In the genomic region with DNA sequence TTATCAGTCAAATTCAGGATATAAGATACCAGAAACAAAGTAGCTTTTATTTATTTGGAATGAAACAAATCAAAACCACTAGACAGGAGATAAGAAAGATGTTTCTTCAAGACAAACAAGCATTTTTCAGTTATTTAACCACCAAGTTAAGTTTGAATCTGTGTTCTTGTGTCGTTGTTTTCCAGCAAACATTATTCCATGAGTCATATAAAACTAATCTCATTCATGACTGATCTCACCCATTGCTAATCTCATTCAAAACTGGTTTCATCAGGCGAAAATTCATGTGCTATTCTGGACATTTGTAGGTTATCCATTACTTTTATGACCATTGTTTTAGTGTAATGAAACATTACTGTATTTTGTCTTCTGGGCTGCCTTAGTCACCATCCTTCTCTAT, we compare ENCODE assay signal across 16 cellular contexts.
A peak's percentile ranks its signal among the peaks of the same experiment; 100 is the strongest.
DNase-seq lines count a peak whose midpoint lies in the region; ATAC-seq, FAIRE-seq and TF ChIP-seq lines count a peak whose summit lies in the region.
"Had no signal": no experiment of that assay in that cellular context is flagged by ENCODE, and none has a peak within 500 bp of the region (broad histone marks: within the 10 kb centered on the region; RNA-seq: fewer than 3 reads in every experiment).

No MANE protein-coding gene starts in this region.

- H3K27ac Mint-ChIP-seq in HFFc6, result peak overlapping the region; percentile 68
- no peak overlapping the region for H3K27ac Mint-ChIP-seq in astrocyte (ENCODE audit: unreplicated experiment)
- H3K27ac Mint-ChIP-seq: CD14-positive monocyte, IgD-negative memory B cell had no signal

- H3K27me3 ChIP-seq in astrocyte (ENCODE audit: insufficient read depth, low read length) (no peaks in the 10 kb centered on the region), iPS-18a (ENCODE audit: control insufficient read depth, insufficient read depth, low read length) (no peaks in the 10 kb centered on the region), right lobe of liver (no peaks in the 10 kb centered on the region)
- H3K27me3 ChIP-seq: heart right ventricle, left lung had no signal

- no peak for TF ChIP-seq POLR2A in right lobe of liver (IDR thresholded peaks at IDR 0.05)

- H3K4me3 Mint-ChIP-seq in HFFc6 (no peak overlapping the region), astrocyte (ENCODE audit: unreplicated experiment) (no peak overlapping the region)
- H3K4me3 Mint-ChIP-seq: CD14-positive monocyte, IgD-negative memory B cell had no signal

- H3K9ac ChIP-seq in astrocyte (ENCODE audit: low read length), result peak overlapping the region; percentile 52
- H3K9ac ChIP-seq in iPS-18a (ENCODE audit: low read length), result peak overlapping the region; percentile 3

- ATAC-seq in right lobe of liver (no peak), GM21515 (IDR thresholded peaks at IDR 0.05; ENCODE audit: unreplicated experiment) (no peak)
- ATAC-seq: left lung had no signal

- H3K9me3 ChIP-seq in astrocyte (ENCODE audit: insufficient read depth, low read depth, low read length) (no peaks in the 10 kb centered on the region), iPS-18a (ENCODE audit: control insufficient read depth, low read depth, low read length) (no peaks in the 10 kb centered on the region), right lobe of liver (no peaks in the 10 kb centered on the region)
- H3K9me3 ChIP-seq: heart right ventricle, left lung had no signal

- no peaks in the 10 kb centered on the region for H3K27me3 Mint-ChIP-seq in HFFc6 (ENCODE audit: insufficient read depth)
- no peaks in the 10 kb centered on the region for H3K27me3 Mint-ChIP-seq in astrocyte (ENCODE audit: low read depth, unreplicated experiment)
- H3K27me3 Mint-ChIP-seq: IgD-negative memory B cell had no signal

- peak; percentile 95 for FAIRE-seq in astrocyte (lab: Jason Lieb, UNC)

- H3K4me1 ChIP-seq in astrocyte (ENCODE audit: insufficient read depth, low read length) (peaks cover 22% of the 10 kb centered on the region), iPS-18a (ENCODE audit: control insufficient read depth, low read depth, low read length) (peaks cover 26% of the 10 kb centered on the region), right lobe of liver (no peaks in the 10 kb centered on the region)
- H3K4me1 ChIP-seq: heart right ventricle, left lung had no signal

- H3K4me3 ChIP-seq in astrocyte (ENCODE audit: insufficient read depth, low read depth, low read length) (no peak overlapping the region), iPS-18a (ENCODE audit: low read length) (no peak overlapping the region), right lobe of liver (no peak overlapping the region)
- H3K4me3 ChIP-seq: heart right ventricle, left lung had no signal

- intact Hi-C loops in right lobe of liver (cut with DNase I), result no loop called here

- WGBS in right lobe of liver (ENCODE audit: insufficient coverage, low coverage, low lambda C conversion rate, missing lambda C conversion rate), result 86% methylated on average over 2 of the region's 2 CpGs

- H3K9me3 Mint-ChIP-seq in HFFc6 (no peaks in the 10 kb centered on the region), astrocyte (ENCODE audit: unreplicated experiment) (no peaks in the 10 kb centered on the region)
- H3K9me3 Mint-ChIP-seq: CD14-positive monocyte, IgD-negative memory B cell had no signal

- H3K36me3 ChIP-seq in astrocyte (ENCODE audit: insufficient read depth, low read length), result no peaks in the 10 kb centered on the region
- H3K36me3 ChIP-seq in iPS-18a (ENCODE audit: control insufficient read depth, low read depth, low read length), result no peaks in the 10 kb centered on the region
- H3K36me3 ChIP-seq in right lobe of liver, result no peaks in the 10 kb centered on the region
- H3K36me3 ChIP-seq: heart right ventricle, left lung had no signal

- H3K4me2 ChIP-seq in astrocyte (ENCODE audit: low read length), result peak overlapping the region; percentile 29

- peaks cover 7% of the 10 kb centered on the region for H3K79me2 ChIP-seq in astrocyte (ENCODE audit: insufficient read depth, low read length)

- TF ChIP-seq CTCF in HFFc6 (IDR thresholded peaks at IDR 0.05) (no peak), astrocyte (IDR thresholded peaks at IDR 0.05; ENCODE audit: insufficient read depth, low read depth, low read length) (no peak), right lobe of liver (IDR thresholded peaks at IDR 0.05) (no peak)

- H3K4me1 Mint-ChIP-seq in HFFc6 (ENCODE audit: low read depth), result peaks cover 38% of the 10 kb centered on the region
- H3K4me1 Mint-ChIP-seq in astrocyte (ENCODE audit: low read depth, unreplicated experiment), result peaks cover 14% of the 10 kb centered on the region
- H3K4me1 Mint-ChIP-seq: IgD-negative memory B cell had no signal

- H3K27ac ChIP-seq in astrocyte (ENCODE audit: low read depth, low read length), result peak overlapping the region; percentile 83
- H3K27ac ChIP-seq in iPS-18a (ENCODE audit: low read length), result no peak overlapping the region
- no peak overlapping the region for H3K27ac ChIP-seq in right lobe of liver
- H3K27ac ChIP-seq: heart right ventricle, left lung had no signal

- H3K36me3 Mint-ChIP-seq in HFFc6 (ENCODE audit: low read depth) (0 out of 2 replicates have a peak, but pooled peaks cover 3% of the 10 kb centered on the region), astrocyte (ENCODE audit: low read depth, unreplicated experiment) (no peaks in the 10 kb centered on the region)
- H3K36me3 Mint-ChIP-seq: CD14-positive monocyte, IgD-negative memory B cell had no signal

- no peak overlapping the region for H2AFZ ChIP-seq in astrocyte (ENCODE audit: low read depth, low read length)

- DNase-seq in AG20443 (ENCODE audit: low spot score) (peak; percentile 23), HFFc6 (peak; percentile 33), astrocyte (ENCODE audit: low read depth) (peak; percentile 77), right lobe of liver (no peak), T-helper 1 cell (no peak), NCI-H1105 (lab: John Stamatoyannopoulos, UW) (no peak)
- DNase-seq: activated CD4-positive, CD25-positive, alpha-beta regulatory T cell treated with anti-CD3 and anti-CD28 coated beads, Interleukin-2, amount 50 U/mL, for 72 hours; amniotic stem cell; heart right ventricle; left lung; NCI-H1694 treated with DMSO at 0.1 percent for 48 hours; NCI-H774 had no signal

- H4K20me1 ChIP-seq in astrocyte (ENCODE audit: insufficient read depth, low read length), result no peaks in the 10 kb centered on the region

Comparison
In these comparisons a context has a peak if more than half of its experiments do, and no peak if none do; other contexts are left out.
1. DNase-seq: peak in AG20443 (single experiment), HFFc6 (single experiment) and astrocyte (single experiment); none in right lobe of liver (0 of 3), T-helper 1 cell (0 of 5) and NCI-H1105 (single experiment).